ENCODE assay signal across 8 cellular contexts in genomic region chr7:5591547-5591899, GRCh38.
DNase-seq lines count a peak whose midpoint lies in the region; ATAC-seq and TF ChIP-seq lines count a peak whose summit lies in the region.

No MANE protein-coding gene starts in this region.

- peak overlapping the region; percentile 78 to 81 for H3K4me3 Mint-ChIP-seq in stimulated activated naive B cell treated with anti-CD40 and anti-IgM and Interleukin-4, amounts not matched to agents 10 μg/mL and 1 μg/mL and 100 μg/mL, for 72 hours

- peaks cover 0 to 6% of the 10 kb centered on the region in 2 donors for H3K36me3 Mint-ChIP-seq in stimulated activated naive B cell treated with anti-CD40 and anti-IgM and Interleukin-4, amounts not matched to agents 10 μg/mL and 1 μg/mL and 100 μg/mL, for 72 hours

- peak; percentile 5 to 14 for ATAC-seq in stimulated activated naive B cell treated with anti-CD40 and anti-IgM and Interleukin-4, amounts not matched to agents 10 μg/mL and 1 μg/mL and 100 μg/mL, for 72 hours (replicated peaks)

- H3K9me3 Mint-ChIP-seq in stimulated activated naive B cell treated with anti-CD40 and anti-IgM and Interleukin-4, amounts not matched to agents 10 μg/mL and 1 μg/mL and 100 μg/mL, for 72 hours, result no peaks in the 10 kb centered on the region

- no peak for TF ChIP-seq CTCF in foreskin fibroblast (IDR thresholded peaks at IDR 0.05; ENCODE audit: low read depth, low read length)

- H3K27ac Mint-ChIP-seq in stimulated activated naive B cell treated with anti-CD40 and anti-IgM and Interleukin-4, amounts not matched to agents 10 μg/mL and 1 μg/mL and 100 μg/mL, for 72 hours, result peak overlapping the region; percentile 73

- no peak overlapping the region for H3K4me3 ChIP-seq in foreskin fibroblast (ENCODE audit: low read depth in 1 of 2, low read length in 2 of 2)

- peak; percentile 74 for DNase-seq in GOT3 (lab: John Stamatoyannopoulos, UW)
- peak; percentile 95 for DNase-seq in SW480 (ENCODE audit: low spot score)
- DNase-seq in foreskin fibroblast, result peak; percentile 83 to 92
- DNase-seq in stimulated activated naive B cell treated with anti-CD40 and anti-IgM and Interleukin-4, amounts not matched to agents 10 μg/mL and 1 μg/mL and 100 μg/mL, for 72 hours, result no peak
- no peak for DNase-seq in COR-L47 (lab: John Stamatoyannopoulos, UW)
- DNase-seq in DMS53 (lab: John Stamatoyannopoulos, UW), result no peak
- no peak for DNase-seq in NCI-H1930 (lab: John Stamatoyannopoulos, UW)
- no peak for DNase-seq in activated T-cell treated with anti-CD3 and anti-CD28 coated beads for 4 hours

- peaks cover 16 to 29% of the 10 kb centered on the region in 2 donors for H3K27me3 Mint-ChIP-seq in stimulated activated naive B cell treated with anti-CD40 and anti-IgM and Interleukin-4, amounts not matched to agents 10 μg/mL and 1 μg/mL and 100 μg/mL, for 72 hours

- H3K4me1 Mint-ChIP-seq in stimulated activated naive B cell treated with anti-CD40 and anti-IgM and Interleukin-4, amounts not matched to agents 10 μg/mL and 1 μg/mL and 100 μg/mL, for 72 hours, result peaks cover 37 to 54% of the 10 kb centered on the region in 2 donors

Comparison
In these comparisons a context has a peak if more than half of its experiments do, and no peak if none do; other contexts are left out.
1. DNase-seq: peak in GOT3 (single experiment), SW480 (single experiment) and foreskin fibroblast (2 of 2); none in stimulated activated naive B cell treated with anti-CD40 and anti-IgM and Interleukin-4, amounts not matched to agents 10 μg/mL and 1 μg/mL and 100 μg/mL, for 72 hours (single experiment), COR-L47 (single experiment), DMS53 (single experiment), NCI-H1930 (0 of 2) and activated T-cell treated with anti-CD3 and anti-CD28 coated beads for 4 hours (single experiment).